ENCODE assay signal across 8 cellular contexts in the genomic region with DNA sequence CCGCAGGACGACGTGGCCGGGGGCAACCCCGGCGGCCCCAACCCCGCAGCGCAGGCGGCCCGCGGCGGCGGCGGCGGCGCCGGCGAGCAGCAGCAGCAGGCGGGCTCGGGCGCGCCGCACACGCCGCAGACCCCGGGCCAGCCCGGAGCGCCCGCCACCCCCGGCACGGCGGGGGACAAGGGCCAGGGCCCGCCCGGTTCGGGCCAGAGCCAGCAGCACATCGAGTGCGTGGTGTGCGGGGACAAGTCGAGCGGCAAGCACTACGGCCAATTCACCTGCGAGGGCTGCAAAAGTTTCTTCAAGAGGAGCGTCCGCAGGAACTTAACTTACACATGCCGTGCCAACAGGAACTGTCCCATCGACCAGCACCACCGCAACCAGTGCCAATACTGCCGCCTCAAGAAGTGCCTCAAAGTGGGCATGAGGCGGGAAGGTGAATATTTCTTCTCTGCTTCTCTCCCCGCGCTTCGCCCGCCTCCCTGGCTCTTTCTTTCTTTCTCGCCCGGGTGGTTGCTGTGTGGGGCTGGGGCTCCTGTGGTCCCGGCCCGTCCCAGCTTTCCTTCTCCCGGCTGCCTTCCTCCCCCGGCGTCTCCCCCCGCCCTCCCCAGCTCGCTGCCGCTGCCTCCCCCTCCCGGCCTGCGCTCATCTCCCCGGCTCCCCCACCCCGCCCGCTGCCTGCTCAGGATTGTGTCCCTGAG. TPM values are rescaled to one million over a fixed set of nuclear protein-coding genes. Genes with fewer than 3 reads are reported as not detected.
DNase-seq lines count a peak whose midpoint lies in the region; ATAC-seq and TF ChIP-seq lines count a peak whose summit lies in the region.

No MANE protein-coding gene starts in this region.

- CTCF ChIA-PET in HCT116 (lab: Charles Lee): interaction anchor here (1.3 kb wide), 1 partner anchor 216 kb away, joined by 4 read pairs; no protein-coding TSS in a partner anchor

- DNase-seq in AG20443 (ENCODE audit: low spot score) (peak; percentile 61), HCT116 (ENCODE audit: low read depth, low spot score) (no peak), posterior vena cava (ENCODE audit: low spot score) (no peak)
- DNase-seq in stimulated activated naive CD8-positive, alpha-beta T cell treated with anti-CD3 and anti-CD28 coated beads, Interleukin-15, amount 100 ng/mL, for 72 hours: no peak

- POLR2A ChIA-PET in HCT116 (lab: Charles Lee): no interaction called here

- TF ChIP-seq CTCF in HCT116 (IDR thresholded peaks at IDR 0.05 in 2 of 3, conservative IDR thresholded peaks at IDR 0.05 in 1 of 3; ENCODE audit: borderline replicate concordance in 1 of 3, insufficient read depth in 1 of 3, low read depth in 2 of 3, low read length in 2 of 3): no peak

- peak overlapping the region; percentile 79 for H3K4me3 Mint-ChIP-seq in activated naive CD8-positive, alpha-beta T cell
- H3K4me3 Mint-ChIP-seq in stimulated activated naive CD8-positive, alpha-beta T cell treated with anti-CD3 and anti-CD28 coated beads, Interleukin-15, amount 100 ng/mL, for 72 hours: peak overlapping the region; percentile 39 to 55

- no peaks in the 10 kb centered on the region for H3K9me2 ChIP-seq in HCT116 (ENCODE audit: insufficient read depth)

- H3K4me3 ChIP-seq in HCT116 (replicated peaks in 1 of 2; ENCODE audit: low read depth in 1 of 2, low read length in 2 of 2) (peak overlapping the region; percentile 68 to 74), iPS-15b (ENCODE audit: low read depth, low read length) (peak overlapping the region; percentile 41)

- RAD21 ChIA-PET in HCT116 (lab: Charles Lee; ENCODE audit: low non-redundant PET in 1 of 2, low total read pairs in 2 of 2, uncharacterized antibody in 2 of 2, unreplicated experiment in 2 of 2): interaction anchor here (0.6 kb wide), 3 partner anchors 91 to 393 kb away, joined by 3 to 5 read pairs (median 3); no protein-coding TSS in a partner anchor

- H3K27me3 ChIP-seq in HCT116 (ENCODE audit: insufficient read depth, low read length) (no peaks in the 10 kb centered on the region), iPS-15b (ENCODE audit: control insufficient read depth, insufficient read depth, low read length) (peaks cover 82% of the 10 kb centered on the region)

- intact Hi-C loops in HCT116 (cut with micrococcal nuclease) (loop anchor here (10.0 kb wide), 1 partner anchor 1310 kb away; no protein-coding TSS in a partner anchor), posterior vena cava (cut with DNase I) (no loop called here)

- no peaks in the 10 kb centered on the region for H3K9me3 ChIP-seq in HCT116 (ENCODE audit: control insufficient read depth in 1 of 2, insufficient read depth in 1 of 2, low read depth in 1 of 2, low read length in 2 of 2)
- H3K9me3 ChIP-seq in iPS-15b (ENCODE audit: control insufficient read depth, insufficient read depth, low read length): no peaks in the 10 kb centered on the region

- no peak overlapping the region for H3K27ac Mint-ChIP-seq in activated naive CD8-positive, alpha-beta T cell
- no peak overlapping the region for H3K27ac Mint-ChIP-seq in stimulated activated naive CD8-positive, alpha-beta T cell treated with anti-CD3 and anti-CD28 coated beads, Interleukin-15, amount 100 ng/mL, for 72 hours

- peak overlapping the region; percentile 98 for H3K4me2 ChIP-seq in HCT116 (ENCODE audit: low read length)

- BruUV-seq in HCT116 (replicated peaks; lab: Mats Ljungman, UMichigan): no TSS peak

- H3K9ac ChIP-seq in HCT116 (ENCODE audit: low read length): peak overlapping the region; percentile 65
- no peak overlapping the region for H3K9ac ChIP-seq in iPS-15b (ENCODE audit: low read depth, low read length)

- TF ChIP-seq POLR2A in HCT116 (IDR thresholded peaks at IDR 0.05; ENCODE audit: borderline replicate concordance, extremely low read depth, insufficient read depth, insufficient read length): no peak

- H4K20me1 ChIP-seq in HCT116 (ENCODE audit: insufficient read depth): no peaks in the 10 kb centered on the region

- TF ChIP-seq RAD21 in HCT116 (IDR thresholded peaks at IDR 0.05; ENCODE audit: low read depth): no peak

- peaks cover 45% of the 10 kb centered on the region for H3K27me3 Mint-ChIP-seq in activated naive CD8-positive, alpha-beta T cell
- H3K27me3 Mint-ChIP-seq in stimulated activated naive CD8-positive, alpha-beta T cell treated with anti-CD3 and anti-CD28 coated beads, Interleukin-15, amount 100 ng/mL, for 72 hours: peaks cover 44% of the 10 kb centered on the region

- H3K36me3 Mint-ChIP-seq in activated naive CD8-positive, alpha-beta T cell: peaks cover 4% of the 10 kb centered on the region

- peak overlapping the region; percentile 16 for H2AFZ ChIP-seq in HCT116 (ENCODE audit: low read depth, low read length, poor library complexity, severe bottlenecking)

- 0 out of 2 replicates have a peak, but pooled peaks have one; percentile 2 for ATAC-seq in HCT116
- no peak for ATAC-seq in stimulated activated naive CD8-positive, alpha-beta T cell treated with anti-CD3 and anti-CD28 coated beads, Interleukin-15, amount 100 ng/mL, for 72 hours
- no peak for ATAC-seq in HG03039 (IDR thresholded peaks at IDR 0.05; ENCODE audit: unreplicated experiment)
- ATAC-seq in GM21381 (IDR thresholded peaks at IDR 0.05; ENCODE audit: unreplicated experiment): no peak

- no peaks in the 10 kb centered on the region for H3K9me3 Mint-ChIP-seq in activated naive CD8-positive, alpha-beta T cell (ENCODE audit: low read depth)
- H3K9me3 Mint-ChIP-seq in stimulated activated naive CD8-positive, alpha-beta T cell treated with anti-CD3 and anti-CD28 coated beads, Interleukin-15, amount 100 ng/mL, for 72 hours: peaks cover 0 to 6% of the 10 kb centered on the region in 2 donors

- H3K36me3 ChIP-seq in HCT116 (ENCODE audit: control insufficient read depth in 1 of 2, insufficient read depth in 2 of 2, low read length in 2 of 2) (peaks cover 0 to 27% of the 10 kb centered on the region in 2 experiments; a peak in 2 of 4 replicates), iPS-15b (ENCODE audit: control insufficient read depth, insufficient read depth, low read length) (no peaks in the 10 kb centered on the region)

- H3K4me1 Mint-ChIP-seq in activated naive CD8-positive, alpha-beta T cell (ENCODE audit: low read depth): peaks cover 36% of the 10 kb centered on the region
- peaks cover 38% of the 10 kb centered on the region for H3K4me1 Mint-ChIP-seq in stimulated activated naive CD8-positive, alpha-beta T cell treated with anti-CD3 and anti-CD28 coated beads, Interleukin-15, amount 100 ng/mL, for 72 hours

- H3K4me1 ChIP-seq in HCT116 (ENCODE audit: control insufficient read depth in 1 of 2, insufficient read depth in 2 of 2, low read length in 2 of 2) (peaks cover 13 to 26% of the 10 kb centered on the region in 2 experiments), iPS-15b (ENCODE audit: control insufficient read depth, insufficient read depth, low read length) (peaks cover 8% of the 10 kb centered on the region)

- peaks cover 24% of the 10 kb centered on the region for H3K79me2 ChIP-seq in HCT116 (ENCODE audit: insufficient read depth, low read length)

- H3K27ac ChIP-seq in HCT116 (ENCODE audit: low read depth, low read length): peak overlapping the region; percentile 99

TF ChIP-seq in HCT116, 20 proteins besides CTCF, POLR2A, EP300 and RAD21:
- TF ChIP-seq ZFX (IDR thresholded peaks at IDR 0.05) (peak; percentile 12; the same call in 1 of the 2 replicates), ELF1 (IDR thresholded peaks at IDR 0.05; ENCODE audit: borderline replicate concordance, low read depth) (no peak), POLR2AphosphoS5 (IDR thresholded peaks at IDR 0.05; ENCODE audit: low read depth, low read length) (peak; percentile 29; the same call in 1 of the 2 replicates)
TF ChIP-seq in HCT116: peak in this region for 2.

RNA-seq across cellular contexts. Expression of gene NR2F1, which starts 2.2 kb away (rescaled TPM):
- 51.2 TPM for total RNA-seq in HCT116 (2021; ENCODE audit: unreplicated experiment)
- 63.0 and 64.6 TPM in 2 replicates for polyA plus RNA-seq in HCT116 (2012)
- total RNA-seq in posterior vena cava: 10 to 100 TPM; 31.5 to 41.7 TPM

RNA-seq across cellular contexts. Expression of gene NR2F1-AS1, which starts 4.2 kb away (rescaled TPM):
- 20.1 TPM for total RNA-seq in HCT116 (2021; ENCODE audit: unreplicated experiment)
- polyA plus RNA-seq in HCT116 (2012): 12.7 and 18.1 TPM in 2 replicates
- total RNA-seq in posterior vena cava: 10 to 100 TPM; 19.7 to 25.6 TPM
